In the genomic region with DNA sequence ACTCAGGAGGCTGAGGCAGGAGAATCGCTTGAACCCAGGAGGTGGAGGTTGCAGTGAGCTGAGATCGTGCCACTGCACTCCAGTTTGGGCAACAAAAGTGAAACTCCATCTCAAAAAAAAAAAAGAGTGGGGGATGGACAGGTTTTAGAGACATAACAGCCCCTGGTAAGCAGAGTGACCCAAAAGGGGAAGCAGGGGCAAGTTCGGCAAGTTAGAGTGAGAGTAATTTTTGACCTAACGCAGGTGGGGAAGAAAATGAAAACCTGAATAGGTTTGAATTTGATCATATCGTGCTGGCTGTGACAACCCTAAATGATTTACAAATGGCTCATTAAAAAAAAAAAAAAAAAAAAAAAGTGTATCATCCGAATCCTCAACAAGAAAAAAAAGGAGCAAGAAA, we compare ENCODE assay signal across 18 cellular contexts. TPM values are rescaled to one million over a fixed set of nuclear protein-coding genes. Genes with fewer than 3 reads are reported as not detected.
DNase-seq lines count a peak whose midpoint lies in the region; ATAC-seq, FAIRE-seq and TF ChIP-seq lines count a peak whose summit lies in the region.
"Had no signal": no experiment of that assay in that cellular context is flagged by ENCODE, and none has a peak within 500 bp of the region (broad histone marks: within the 10 kb centered on the region; RNA-seq: fewer than 3 reads in every experiment).

No MANE protein-coding gene starts in this region.

- in situ Hi-C loops in GM12878 (cut with MboI): no loop called here

- H2AFZ ChIP-seq in Loucy (ENCODE audit: low read length) (no peak overlapping the region), GM12878 (ENCODE audit: control insufficient read depth, low read depth, low read length) (no peak overlapping the region; the same call in 1 of the 2 replicates)

- POLR2A ChIA-PET in CD8-positive, alpha-beta T cell (lab: Charles Lee): no interaction called here
- POLR2A ChIA-PET in GM12878 (lab: Charles Lee): interaction anchor here (1.6 kb wide), 1 partner anchor 28 kb away, joined by 14 read pairs; no protein-coding TSS in a partner anchor

- H3K79me2 ChIP-seq in Loucy (ENCODE audit: insufficient read depth, low read length) (peaks cover 6% of the 10 kb centered on the region; the same call in 1 of the 2 replicates), GM12878 (ENCODE audit: control insufficient read depth, insufficient read depth, low read length) (peaks cover 1% of the 10 kb centered on the region; the same call in 1 of the 2 replicates)

- peaks cover 42% of the 10 kb centered on the region for H3K4me1 Mint-ChIP-seq in CD8-positive, alpha-beta T cell (ENCODE audit: low read depth)

- H3K27me3 Mint-ChIP-seq in CD8-positive, alpha-beta T cell (ENCODE audit: low read depth): no peaks in the 10 kb centered on the region

- H4K20me1 ChIP-seq in Loucy (ENCODE audit: insufficient read depth, low read length, poor library complexity, severe bottlenecking) (no peaks in the 10 kb centered on the region), GM12878 (ENCODE audit: control insufficient read depth, insufficient read depth) (no peaks in the 10 kb centered on the region)

- 0% methylated on average over 5 of the region's 6 CpGs for WGBS in GM12878 (ENCODE audit: insufficient coverage, insufficient replicate concordance, low lambda C conversion rate, missing lambda C conversion rate)

- peak overlapping the region; percentile 32 for H3K4me3 Mint-ChIP-seq in CD8-positive, alpha-beta T cell

- H3K9ac ChIP-seq in Loucy (ENCODE audit: low read depth, low read length, poor library complexity, severe bottlenecking) (peak overlapping the region; percentile 91), GM12878 (ENCODE audit: control insufficient read depth, insufficient read depth, low read length) (peak overlapping the region; percentile 38; the same call in 1 of the 2 replicates)

- TF ChIP-seq RAD21 in GM12878 (IDR thresholded peaks at IDR 0.05; ENCODE audit: insufficient read depth, low read depth, low read length): no peak

- no peaks in the 10 kb centered on the region for H3K36me3 Mint-ChIP-seq in CD8-positive, alpha-beta T cell

- RAD21 ChIA-PET in GM12878 (lab: Charles Lee; ENCODE audit: unreplicated experiment): interaction anchor here (0.7 to 4.5 kb wide), 3 partner anchors 27 to 174 kb away, joined by 3 to 65 read pairs (median 5); a partner anchor contains a TSS

- peak overlapping the region; percentile 60 for H3K27ac Mint-ChIP-seq in CD8-positive, alpha-beta T cell

- intact Hi-C loops in CD8-positive, alpha-beta T cell (cut with DNase I, micrococcal nuclease): no loop called here
- intact Hi-C loops in GM12878 (cut with micrococcal nuclease; ENCODE audit: unreplicated experiment): loop anchor here (1.0 kb wide), 1 partner anchor 27 kb away; no protein-coding TSS in a partner anchor

- TF ChIP-seq EP300 in GM12878 (IDR thresholded peaks at IDR 0.05; ENCODE audit: borderline replicate concordance in 1 of 2, control insufficient read depth in 1 of 2, low read depth in 2 of 2, low read length in 2 of 2): no peak

- H3K9me3 Mint-ChIP-seq in CD8-positive, alpha-beta T cell: no peaks in the 10 kb centered on the region

- no peaks in the 10 kb centered on the region for H3K36me3 ChIP-seq in CD8-positive, alpha-beta T cell (ENCODE audit: insufficient read depth, low read length)
- H3K36me3 ChIP-seq in Loucy (ENCODE audit: insufficient read depth, low read length): no peaks in the 10 kb centered on the region
- H3K36me3 ChIP-seq in GM12878 (ENCODE audit: control insufficient read depth in 2 of 2, insufficient read depth in 2 of 2, low read length in 1 of 2): no peaks in the 10 kb centered on the region
- H3K36me3 ChIP-seq: ovary, sigmoid colon had no signal

- no peak for TF ChIP-seq CTCF in CD8-positive, alpha-beta T cell (IDR thresholded peaks at IDR 0.05)
- TF ChIP-seq CTCF in Loucy (conservative IDR thresholded peaks at IDR 0.05; ENCODE audit: low read length) (no peak), GM12878 (IDR thresholded peaks at IDR 0.05 in 2 of 3, conservative IDR thresholded peaks at IDR 0.05 in 1 of 3; ENCODE audit: control insufficient read depth in 2 of 3, extremely low read depth in 1 of 3, insufficient read depth in 1 of 3, low read depth in 3 of 3, low read length in 3 of 3) (no peak)

- H3K4me2 ChIP-seq in Loucy (ENCODE audit: low read depth, low read length, poor library complexity, severe bottlenecking) (no peak overlapping the region), GM12878 (ENCODE audit: control insufficient read depth, insufficient read depth) (peak overlapping the region; percentile 82)

- ATAC-seq in CD8-positive, alpha-beta T cell: no peak
- ATAC-seq in GM18861 (IDR thresholded peaks at IDR 0.05; ENCODE audit: unreplicated experiment): peak; percentile 29
- ATAC-seq in GM12878: peak; percentile 63
- ATAC-seq: activated CD4-positive, CD25-positive, alpha-beta regulatory T cell treated with anti-CD3 and anti-CD28 coated beads, Interleukin-2, amount 50 U/mL, for 24 hours; body of pancreas; left colon had no signal

- BruUV-seq in GM12878 (replicated peaks; lab: Mats Ljungman, UMichigan): no TSS peak

- no peak overlapping the region for H3K4me3 ChIP-seq in CD8-positive, alpha-beta T cell (ENCODE audit: low read depth, low read length)
- H3K4me3 ChIP-seq in Loucy (ENCODE audit: low read length, poor library complexity, severe bottlenecking): no peak overlapping the region
- peak overlapping the region; percentile 49; the same call in 1 of the 2 replicates for H3K4me3 ChIP-seq in GM12878
- H3K4me3 ChIP-seq: body of pancreas, ovary, sigmoid colon had no signal

- CTCF ChIA-PET in CD8-positive, alpha-beta T cell (lab: Charles Lee): interaction anchor here (1.6 kb wide), 1 partner anchor 10 kb away, joined by 3 read pairs; no protein-coding TSS in a partner anchor
- CTCF ChIA-PET in GM12878 (lab: Yijun Ruan, JAX): interaction anchor here (2.4 kb wide), 1 partner anchor 26 kb away, joined by 18 read pairs; a partner anchor contains a TSS

- H3K9me3 ChIP-seq in CD8-positive, alpha-beta T cell (ENCODE audit: low read length): no peaks in the 10 kb centered on the region
- H3K9me3 ChIP-seq in Loucy (ENCODE audit: insufficient read depth, low read depth, low read length): no peaks in the 10 kb centered on the region
- H3K9me3 ChIP-seq in GM12878 (replicated peaks; ENCODE audit: control insufficient read depth, insufficient read depth, low read length): no peaks in the 10 kb centered on the region
- H3K9me3 ChIP-seq: body of pancreas, ovary, sigmoid colon had no signal

- no peak overlapping the region for H3K27ac ChIP-seq in CD8-positive, alpha-beta T cell (ENCODE audit: low read depth, low read length)
- peak overlapping the region; percentile 80 for H3K27ac ChIP-seq in GM12878 (ENCODE audit: control insufficient read depth, insufficient read depth)
- H3K27ac ChIP-seq: body of pancreas, ovary, sigmoid colon had no signal

- H3K9me2 ChIP-seq in Loucy (replicated peaks; ENCODE audit: low read depth, low read length): no peaks in the 10 kb centered on the region

- peaks cover 28% of the 10 kb centered on the region for H3K4me1 ChIP-seq in CD8-positive, alpha-beta T cell (ENCODE audit: insufficient read depth, low read length)
- H3K4me1 ChIP-seq in Loucy (ENCODE audit: insufficient read depth, low read length, poor library complexity, severe bottlenecking): peaks cover 21% of the 10 kb centered on the region
- H3K4me1 ChIP-seq in GM12878 (ENCODE audit: control insufficient read depth, insufficient read depth, low read length): peaks cover 28% of the 10 kb centered on the region
- H3K4me1 ChIP-seq: body of pancreas had no signal

- SMC1A ChIA-PET in GM12878 (lab: Charles Lee; ENCODE audit: uncharacterized antibody, unreplicated experiment): interaction anchor here (2.3 kb wide), 1 partner anchor 95 kb away, joined by 10 read pairs; no protein-coding TSS in a partner anchor

- no peaks in the 10 kb centered on the region for H3K27me3 ChIP-seq in CD8-positive, alpha-beta T cell (ENCODE audit: insufficient read depth, low read length)
- H3K27me3 ChIP-seq in Loucy (ENCODE audit: insufficient read depth, low read length, poor library complexity, severe bottlenecking) (no peaks in the 10 kb centered on the region), GM12878 (replicated peaks in 1 of 2; ENCODE audit: control insufficient read depth in 2 of 2, insufficient read depth in 2 of 2, low read length in 1 of 2) (no peaks in the 10 kb centered on the region)
- H3K27me3 ChIP-seq: body of pancreas, ovary, sigmoid colon had no signal

- no peak for DNase-seq in CD8-positive, alpha-beta T cell
- DNase-seq in GM12878 (ENCODE audit: low read depth, low spot score): peak; percentile 44
- no peak for DNase-seq in NCI-H82 (lab: John Stamatoyannopoulos, UW)
- no peak for DNase-seq in activated T-cell treated with anti-CD3 and anti-CD28 coated beads for 4 hours
- DNase-seq in glomerular visceral epithelial cell (ENCODE audit: extremely low spot score): no peak
- DNase-seq: body of pancreas; cortex of kidney; foreskin fibroblast; H7; left colon; NCI-H446; ovary; SIG-M5; sigmoid colon; stimulated activated CD4-positive, alpha-beta T cell treated with anti-CD3 and anti-CD28 coated beads, Interleukin-1b, Interleukin-23, amount 100 ng/mL, for 48 hours had no signal

- TF ChIP-seq POLR2A in GM12878 (IDR thresholded peaks at IDR 0.05; ENCODE audit: low read depth, low read length): no peak

- no peaks in the 10 kb centered on the region for H3F3A ChIP-seq in Loucy (ENCODE audit: low read depth)

- no peak for FAIRE-seq in GM12878 (lab: Jason Lieb, UNC)

TF ChIP-seq in GM12878, 131 proteins besides CTCF, POLR2A, EP300 and RAD21 (continues in another document):
- TF ChIP-seq ETV6 (conservative IDR thresholded peaks at IDR 0.05 in 1 of 2, IDR thresholded peaks at IDR 0.05 in 1 of 2; ENCODE audit: borderline replicate concordance in 1 of 2, low read depth in 1 of 2) (peak in 1 of 2 experiments; percentile 27; a peak in 1 of 4 replicates), ZNF207 (IDR thresholded peaks at IDR 0.05; ENCODE audit: borderline replicate concordance) (no peak)

RNA-seq across cellular contexts. Expression of a gene that starts 25.7 kb away (rescaled TPM):
- 10 to 100 TPM; 80.8 to 83.1 TPM for total RNA-seq in CD8-positive, alpha-beta T cell
- total RNA-seq in GM12878 (2013; cell fraction: nucleolus; rRNA removed): 766 and 777 TPM in 2 replicates
- total RNA-seq in GM12878 (2014; rRNA removed): 77.0 and 90.4 TPM in 2 replicates
- total RNA-seq in GM12878 (2014; rRNA removed; fragmentation: Illumina TruSeq; extraction: Trizol): 64.0 and 66.4 TPM in 2 replicates
- total RNA-seq in GM12878 (2021): 77.8 and 85.2 TPM in 2 replicates
- polyA plus RNA-seq in GM12878 (2011; ENCODE audit: low read depth): 39.6 TPM
- polyA plus RNA-seq in GM12878 (2011; rRNA removed): 90.9 and 101 TPM in 2 replicates
- polyA plus RNA-seq in GM12878 (2011; cell fraction: cytosol; rRNA removed): 65.6 and 84.8 TPM in 2 replicates
- polyA plus RNA-seq in GM12878 (2011; cell fraction: nucleus; rRNA removed): 169 and 183 TPM in 2 replicates
- 45.1 and 70.5 TPM in 2 replicates for polyA plus RNA-seq in GM12878 (2012)
- 74.3 and 94.5 TPM in 2 replicates for polyA plus RNA-seq in GM12878 (2014; fragmentation: Illumina TruSeq; extraction: Trizol)
- 1 to 10 TPM; 8.5 to 9.5 TPM for polyA plus RNA-seq in GM12878 (2014; fragmentation: Nextera tagmentation; extraction: Ambion mirVana)
- 47.1 and 47.5 TPM in 2 replicates for polyA plus RNA-seq in GM12878 (2014; rRNA removed)
- polyA plus RNA-seq in GM12878 (2016; fragmentation: Nextera tagmentation; extraction: Ambion mirVana): 10 to 100 TPM; 74.5 TPM
- polyA minus RNA-seq in GM12878 (2011; rRNA and poly(A)+ RNA removed): 177 and 187 TPM in 2 replicates
- polyA minus RNA-seq in GM12878 (2011; cell fraction: cytosol; rRNA and poly(A)+ RNA removed): 53.1 and 74.4 TPM in 2 replicates
- polyA minus RNA-seq in GM12878 (2011; cell fraction: nucleus; rRNA and poly(A)+ RNA removed): 194 and 231 TPM in 2 replicates
